17 cellular contexts compared by ENCODE assay signal in genomic region chr4:40481977-40482376, GRCh38.
DNase-seq lines count a peak whose midpoint lies in the region; ATAC-seq, FAIRE-seq and TF ChIP-seq lines count a peak whose summit lies in the region.
"Had no signal": no experiment of that assay in that cellular context is flagged by ENCODE, and none has a peak within 500 bp of the region (broad histone marks: within the 10 kb centered on the region; RNA-seq: fewer than 3 reads in every experiment).

No MANE protein-coding gene starts in this region.

- H3K4me2 ChIP-seq in BLaER1: peak overlapping the region; percentile 74
- H3K4me2 ChIP-seq: KMS-11 had no signal

- peak; percentile 16 for FAIRE-seq in D721Med (lab: Jason Lieb, UNC)
- FAIRE-seq: GM12892 had no signal

- DNase-seq in D721Med (ENCODE audit: insufficient read length, low spot score): no peak
- no peak for DNase-seq in WERI-Rb-1
- no peak for DNase-seq in mucosa of descending colon
- no peak for DNase-seq in activated gamma-delta T cell treated with Interleukin-2 at 50 U/mL for 16 hours
- no peak for DNase-seq in HCEC 1CT
- DNase-seq in colonic mucosa: no peak
- DNase-seq: Calu3; CD4-positive, alpha-beta T cell; DND-41; GDM1; GOT3; HFFc6 had no signal

- TF ChIP-seq CTCF in D721Med (IDR thresholded peaks at IDR 0.05; ENCODE audit: insufficient read depth, missing control alignments) (no peak), WERI-Rb-1 (IDR thresholded peaks at IDR 0.05; ENCODE audit: low read depth, low read length) (no peak), mucosa of descending colon (IDR thresholded peaks at IDR 0.05) (no peak), colonic mucosa (IDR thresholded peaks at IDR 0.05) (no peak)

- H3K27ac ChIP-seq in BLaER1: no peak overlapping the region
- H3K27ac ChIP-seq in WERI-Rb-1: peak overlapping the region; percentile 7; the same call in 1 of the 2 replicates
- H3K27ac ChIP-seq in colonic mucosa: no peak overlapping the region
- H3K27ac ChIP-seq: KMS-11 had no signal

- no peaks in the 10 kb centered on the region; the same call in 1 of the 2 replicates for H3K9me3 ChIP-seq in BLaER1
- H3K9me3 ChIP-seq in WERI-Rb-1 (ENCODE audit: severe bottlenecking): no peaks in the 10 kb centered on the region
- H3K9me3 ChIP-seq in mucosa of descending colon: no peaks in the 10 kb centered on the region
- H3K9me3 ChIP-seq in colonic mucosa: no peaks in the 10 kb centered on the region
- H3K9me3 ChIP-seq: HAP-1 had no signal

- H3K27me3 ChIP-seq in BLaER1 (no peaks in the 10 kb centered on the region), WERI-Rb-1 (ENCODE audit: insufficient read depth, low read depth, severe bottlenecking) (no peaks in the 10 kb centered on the region), colonic mucosa (no peaks in the 10 kb centered on the region)

- H3K4me1 ChIP-seq in BLaER1 (peaks cover 47% of the 10 kb centered on the region), mucosa of descending colon (ENCODE audit: low read depth) (peaks cover 26% of the 10 kb centered on the region), colonic mucosa (no peaks in the 10 kb centered on the region)
- H3K4me1 ChIP-seq: HAP-1 had no signal

- H3K9ac ChIP-seq in BLaER1 (no peak overlapping the region), colonic mucosa (ENCODE audit: low read depth in 2 of 2, low read length in 2 of 2) (no peak overlapping the region)
- H3K9ac ChIP-seq: KMS-11 had no signal

- H3K36me3 ChIP-seq in BLaER1: no peaks in the 10 kb centered on the region
- no peaks in the 10 kb centered on the region for H3K36me3 ChIP-seq in WERI-Rb-1
- H3K36me3 ChIP-seq in mucosa of descending colon (ENCODE audit: low read depth): peaks cover 3% of the 10 kb centered on the region
- H3K36me3 ChIP-seq in colonic mucosa: peaks cover 5% of the 10 kb centered on the region
- H3K36me3 ChIP-seq: HAP-1 had no signal

- peak; percentile 52 for ATAC-seq in mucosa of descending colon
- no peak for ATAC-seq in HG03432 (IDR thresholded peaks at IDR 0.05; ENCODE audit: unreplicated experiment)

- intact Hi-C loops in mucosa of descending colon (cut with DNase I, micrococcal nuclease) (no loop called here), colonic mucosa (cut with DNase I) (no loop called here)

- no peaks in the 10 kb centered on the region for H4K20me1 ChIP-seq in BLaER1

- H3K4me3 ChIP-seq in BLaER1 (no peak overlapping the region), WERI-Rb-1 (ENCODE audit: low read depth, low read length) (no peak overlapping the region), mucosa of descending colon (no peak overlapping the region), colonic mucosa (no peak overlapping the region)
- H3K4me3 ChIP-seq: HAP-1 had no signal
